Comparison of ENCODE assay signal across 8 cellular contexts in the genomic region with DNA sequence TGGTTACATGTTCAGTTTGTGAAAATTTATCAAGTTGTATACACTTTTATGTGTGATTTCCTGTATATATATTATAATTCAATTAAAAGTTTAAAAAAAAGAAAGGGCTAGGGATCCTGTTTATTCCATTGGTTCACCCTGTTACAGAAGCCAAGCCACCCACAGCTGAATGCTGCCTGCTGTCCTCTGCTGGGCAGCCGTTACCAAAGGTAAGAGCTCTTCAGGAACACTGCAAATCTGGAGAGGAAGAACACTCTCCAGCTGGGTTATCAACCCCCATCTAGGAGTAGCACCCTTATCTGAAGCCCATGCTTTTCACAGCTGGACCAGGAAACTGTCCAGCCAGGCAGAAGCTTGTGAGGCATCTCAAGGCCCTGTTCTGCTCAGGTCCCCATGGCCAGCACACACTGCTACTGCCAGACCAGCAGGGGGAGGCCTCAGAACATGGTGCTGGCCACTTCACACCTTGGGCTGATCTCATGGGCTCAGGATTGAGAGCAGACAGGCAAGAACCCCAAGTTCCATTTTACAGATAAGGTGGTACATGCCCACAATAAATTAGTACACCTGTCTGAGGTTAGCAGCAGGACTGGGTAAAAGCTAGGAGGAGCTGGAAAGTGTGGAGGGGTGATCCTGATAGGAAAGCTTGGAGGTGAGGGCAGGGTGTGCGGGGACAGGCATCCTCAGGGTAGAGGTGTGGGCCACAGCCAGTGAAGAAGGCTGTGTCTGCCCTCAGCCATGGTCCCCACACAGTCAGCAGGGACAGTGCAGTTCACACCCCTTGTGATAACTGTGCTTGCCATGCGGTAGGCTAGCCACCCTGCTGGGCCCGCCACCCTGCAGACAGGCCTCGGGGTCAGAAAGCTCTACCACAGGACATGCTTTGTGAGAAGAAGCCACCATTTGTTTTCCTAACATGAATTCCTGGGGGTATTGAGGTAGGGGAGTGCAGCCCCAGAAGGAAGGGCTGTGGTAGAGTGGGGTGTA. TPM values are rescaled to one million over a fixed set of nuclear protein-coding genes. Genes with fewer than 3 reads are reported as not detected.
DNase-seq lines count a peak whose midpoint lies in the region; ATAC-seq and TF ChIP-seq lines count a peak whose summit lies in the region.

No MANE protein-coding gene starts in this region.

- H3K9ac ChIP-seq in OCI-LY1 (ENCODE audit: low read length) = no peak overlapping the region

- H3K27me3 ChIP-seq in OCI-LY1 (ENCODE audit: insufficient read depth, low read length) = no peaks in the 10 kb centered on the region

- H3K27ac Mint-ChIP-seq in activated T-cell treated with anti-CD3 and anti-CD28 coated beads, Interleukin-2, amount 50 U/mL, for 72 hours = no peak overlapping the region

- ATAC-seq in activated T-cell treated with anti-CD3 and anti-CD28 coated beads, Interleukin-2, amount 50 U/mL, for 72 hours (replicated peaks in 1 of 2) = peak; percentile 79 to 83
- ATAC-seq in HG02798 (IDR thresholded peaks at IDR 0.05; ENCODE audit: poor library complexity, unreplicated experiment) (no peak), GM21360 (IDR thresholded peaks at IDR 0.05; ENCODE audit: unreplicated experiment) (no peak)

- H3K4me2 ChIP-seq in OCI-LY1 (ENCODE audit: low read length) = no peak overlapping the region

- H3K36me3 Mint-ChIP-seq in activated T-cell treated with anti-CD3 and anti-CD28 coated beads, Interleukin-2, amount 50 U/mL, for 72 hours (ENCODE audit: insufficient read depth in 2 of 2) = peaks cover 2 to 5% of the 10 kb centered on the region in 2 donors

- H3K4me3 Mint-ChIP-seq in activated T-cell treated with anti-CD3 and anti-CD28 coated beads, Interleukin-2, amount 50 U/mL, for 72 hours = no peak overlapping the region

- no peaks in the 10 kb centered on the region for H3F3A ChIP-seq in OCI-LY1 (ENCODE audit: insufficient read depth, low read length)

- peak; percentile 32 for TF ChIP-seq CTCF in OCI-LY1 (IDR thresholded peaks at IDR 0.05; ENCODE audit: low read length)
- TF ChIP-seq CTCF in fibroblast of villous mesenchyme (IDR thresholded peaks at IDR 0.05; ENCODE audit: insufficient read depth, low read depth, low read length) = peak; percentile 97

- H3K9me3 ChIP-seq in OCI-LY1 (ENCODE audit: low read length) = no peaks in the 10 kb centered on the region

- H3K27ac ChIP-seq in OCI-LY1 (ENCODE audit: low read depth, low read length, poor library complexity, severe bottlenecking) = no peak overlapping the region

- no peak overlapping the region for H2AFZ ChIP-seq in OCI-LY1 (ENCODE audit: low read length)

- no peaks in the 10 kb centered on the region for H3K27me3 Mint-ChIP-seq in activated T-cell treated with anti-CD3 and anti-CD28 coated beads, Interleukin-2, amount 50 U/mL, for 72 hours (ENCODE audit: low read depth)

- peaks cover 14% of the 10 kb centered on the region for H3K4me1 Mint-ChIP-seq in activated T-cell treated with anti-CD3 and anti-CD28 coated beads, Interleukin-2, amount 50 U/mL, for 72 hours (ENCODE audit: low read depth)

- H3K9me2 ChIP-seq in OCI-LY1 (ENCODE audit: low read depth, low read length) = no peaks in the 10 kb centered on the region

- no peaks in the 10 kb centered on the region for H3K79me2 ChIP-seq in OCI-LY1 (ENCODE audit: insufficient read depth, low read length)

- no peaks in the 10 kb centered on the region for H3K9me3 Mint-ChIP-seq in activated T-cell treated with anti-CD3 and anti-CD28 coated beads, Interleukin-2, amount 50 U/mL, for 72 hours

- peak; percentile 87 for DNase-seq in AG20443 (ENCODE audit: low spot score)
- DNase-seq in GM19240 (ENCODE audit: insufficient read length, low spot score) = peak; percentile 57
- DNase-seq in activated T-cell treated with anti-CD3 and anti-CD28 coated beads, Interleukin-2, amount 50 U/mL, for 72 hours = peak; percentile 50 to 55
- peak; percentile 81 for DNase-seq in fibroblast of villous mesenchyme (ENCODE audit: low read depth)
- peak; percentile 46 for DNase-seq in pulmonary artery endothelial cell (ENCODE audit: low read depth, low spot score)

- no peaks in the 10 kb centered on the region for H3K4me1 ChIP-seq in OCI-LY1 (ENCODE audit: insufficient read depth, low read length, severe bottlenecking)

- H3K4me3 ChIP-seq in OCI-LY1 (ENCODE audit: low read depth, low read length, poor library complexity, severe bottlenecking) (no peak overlapping the region), fibroblast of villous mesenchyme (ENCODE audit: low read depth, low read length) (no peak overlapping the region)

- no peaks in the 10 kb centered on the region for H4K20me1 ChIP-seq in OCI-LY1 (ENCODE audit: insufficient read depth, low read length)

- no peaks in the 10 kb centered on the region; the same call in 1 of the 2 replicates for H3K36me3 ChIP-seq in OCI-LY1 (ENCODE audit: insufficient read depth, low read length)

RNA-seq across cellular contexts. Expression of gene SREBF1, which starts 54.3 kb away (rescaled TPM):
- total RNA-seq in activated T-cell treated with anti-CD3 and anti-CD28 coated beads, Interleukin-2, amount 50 U/mL, for 72 hours = 100 to 1,000 TPM; 192 to 209 TPM
- total RNA-seq in fibroblast of villous mesenchyme = 92.0 and 128 TPM in 2 replicates
- total RNA-seq in pulmonary artery endothelial cell = 19.8 and 34.3 TPM in 2 replicates

Comparison
In these comparisons a context has a peak if more than half of its experiments do, and no peak if none do; other contexts are left out.
1. ATAC-seq: peak in activated T-cell treated with anti-CD3 and anti-CD28 coated beads, Interleukin-2, amount 50 U/mL, for 72 hours (2 of 2); none in HG02798 (single experiment) and GM21360 (single experiment).
2. Peak in every context shown above with its lines, with median percentiles within 50 percentile points of each other: DNase-seq.